30 cellular contexts compared by ENCODE assay signal in genomic region chr15:64645995-64646394, GRCh38.
"Had no signal": no experiment of that assay in that cellular context is flagged by ENCODE, and none has a peak within 500 bp of the region (broad histone marks: within the 10 kb centered on the region; RNA-seq: fewer than 3 reads in every experiment).

No MANE protein-coding gene starts in this region.

- H2AFZ ChIP-seq: parathyroid adenoma had no signal

- H3K9me3 ChIP-seq: ovary, psoas muscle, right lobe of liver, sigmoid colon, stomach, suprapubic skin, testis, tibial artery, transverse colon, upper lobe of right lung, uterus had no signal

- H3K4me1 ChIP-seq: parathyroid adenoma, psoas muscle, sigmoid colon, suprapubic skin, testis, uterus had no signal

- H3K27ac Mint-ChIP-seq: natural killer cell treated with Interleukin-12 subunit alpha and Interleukin-12 subunit beta and Interleukin-15 and Interleukin-18, amount 100 ng/mL, for 72 hours; progenitor cell of endocrine pancreas; stimulated activated naive CD8-positive, alpha-beta T cell treated with anti-CD3 and anti-CD28 coated beads, Interleukin-15, Interleukin-2, amounts not matched to agents 100 ng/mL and 50 ng/mL, for 24 hours; type B pancreatic cell had no signal

- H3K27me3 ChIP-seq: ovary, right lobe of liver, sigmoid colon, stomach, suprapubic skin, testis, tibial artery, transverse colon, upper lobe of right lung, uterus had no signal

- H3K27ac ChIP-seq: ovary, parathyroid adenoma, psoas muscle, right lobe of liver, sigmoid colon, stomach, suprapubic skin, testis, tibial artery, transverse colon, upper lobe of right lung, uterus had no signal

- H3K36me3 ChIP-seq: ovary, right lobe of liver, sigmoid colon, stomach, suprapubic skin, tibial artery, transverse colon, upper lobe of right lung, uterus had no signal

- H3K36me3 Mint-ChIP-seq: stimulated activated effector memory CD8-positive, alpha-beta T cell treated with anti-CD3 and anti-CD28 coated beads, Interleukin-12 subunit alpha, Interleukin-12 subunit beta, amount 100 ng/mL, for 72 hours had no signal

- H3K9ac ChIP-seq: parathyroid adenoma had no signal

- H3K4me3 Mint-ChIP-seq: natural killer cell treated with Interleukin-12 subunit alpha and Interleukin-12 subunit beta and Interleukin-15 and Interleukin-18, amount 100 ng/mL, for 72 hours; nephron progenitor cell; neural crest cell; stimulated activated effector memory CD8-positive, alpha-beta T cell treated with anti-CD3 and anti-CD28 coated beads, Interleukin-12 subunit alpha, Interleukin-12 subunit beta, amount 100 ng/mL, for 72 hours; stimulated activated naive B cell treated with anti-CD40 and anti-IgM and Interleukin-4, amounts not matched to agents 10 μg/mL and 1 μg/mL and 100 μg/mL, for 72 hours; stimulated activated naive CD8-positive, alpha-beta T cell treated with anti-CD3 and anti-CD28 coated beads, Interleukin-15, Interleukin-2, amounts not matched to agents 100 ng/mL and 50 ng/mL, for 24 hours; type B pancreatic cell had no signal

- H3K4me3 ChIP-seq: ovary, psoas muscle, right lobe of liver, sigmoid colon, stomach, suprapubic skin, testis, tibial artery, transverse colon, upper lobe of right lung, uterus had no signal

- DNase-seq: naive thymus-derived CD8-positive, alpha-beta T cell; nephron progenitor cell; occipital lobe; ovary; posterior cingulate gyrus; psoas muscle; right cardiac atrium; right lobe of liver; sigmoid colon; small intestine; stimulated activated CD4-positive, alpha-beta T cell treated with anti-CD3 and anti-CD28 coated beads, Interleukin-15, amount 100 ng/mL, for 24 hours; stimulated activated CD4-positive, alpha-beta T cell treated with anti-CD3 and anti-CD28 coated beads, Interleukin-2, amount 100 ng/mL, for 24 hours; stimulated activated CD4-positive, alpha-beta T cell treated with anti-CD3 and anti-CD28 coated beads, Interleukin-2, amount 100 ng/mL, for 48 hours; stimulated activated CD4-positive, alpha-beta T cell treated with anti-CD3 and anti-CD28 coated beads, Interleukin-4, amount 100 ng/mL, for 24 hours; stimulated activated naive B cell treated with anti-CD40 and anti-IgM and Interleukin-4, amounts not matched to agents 10 μg/mL and 1 μg/mL and 100 μg/mL, for 72 hours; stimulated activated naive CD4-positive, alpha-beta T cell treated with Interleukin-2 at 50 U/mL for 16 hours; stomach; testis; tibial artery; transverse colon; upper lobe of right lung; uterus had no signal

- FAIRE-seq: small intestine had no signal

- H3K9me3 Mint-ChIP-seq: naive thymus-derived CD8-positive, alpha-beta T cell; natural killer cell treated with Interleukin-12 subunit alpha and Interleukin-12 subunit beta and Interleukin-15 and Interleukin-18, amount 100 ng/mL, for 72 hours; neural crest cell; stimulated activated effector memory CD8-positive, alpha-beta T cell treated with anti-CD3 and anti-CD28 coated beads, Interleukin-12 subunit alpha, Interleukin-12 subunit beta, amount 100 ng/mL, for 72 hours; stimulated activated naive B cell treated with anti-CD40 and anti-IgM and Interleukin-4, amounts not matched to agents 10 μg/mL and 1 μg/mL and 100 μg/mL, for 72 hours; stimulated activated naive CD8-positive, alpha-beta T cell treated with anti-CD3 and anti-CD28 coated beads, Interleukin-15, Interleukin-2, amounts not matched to agents 100 ng/mL and 50 ng/mL, for 24 hours; type B pancreatic cell had no signal

- ATAC-seq: naive thymus-derived CD8-positive, alpha-beta T cell; natural killer cell treated with Interleukin-12 subunit alpha and Interleukin-12 subunit beta and Interleukin-15 and Interleukin-18, amount 100 ng/mL, for 72 hours; psoas muscle; right cardiac atrium; right lobe of liver; stimulated activated effector memory CD8-positive, alpha-beta T cell treated with anti-CD3 and anti-CD28 coated beads, Interleukin-12 subunit alpha, Interleukin-12 subunit beta, amount 100 ng/mL, for 72 hours; stimulated activated naive B cell treated with anti-CD40 and anti-IgM and Interleukin-4, amounts not matched to agents 10 μg/mL and 1 μg/mL and 100 μg/mL, for 72 hours; upper lobe of right lung had no signal

- H3K4me1 Mint-ChIP-seq: neural crest cell had no signal

- H3K27me3 Mint-ChIP-seq: naive thymus-derived CD8-positive, alpha-beta T cell; natural killer cell treated with Interleukin-12 subunit alpha and Interleukin-12 subunit beta and Interleukin-15 and Interleukin-18, amount 100 ng/mL, for 72 hours; progenitor cell of endocrine pancreas; stimulated activated naive B cell treated with anti-CD40 and anti-IgM and Interleukin-4, amounts not matched to agents 10 μg/mL and 1 μg/mL and 100 μg/mL, for 72 hours; stimulated activated naive CD8-positive, alpha-beta T cell treated with anti-CD3 and anti-CD28 coated beads, Interleukin-15, Interleukin-2, amounts not matched to agents 100 ng/mL and 50 ng/mL, for 24 hours; type B pancreatic cell had no signal
